Comparison of ENCODE assay signal across 18 cellular contexts in genomic region chr1:168918860-168919741, GRCh38.
A peak's percentile ranks its signal among the peaks of the same experiment; 100 is the strongest.
DNase-seq lines count a peak whose midpoint lies in the region; ATAC-seq and TF ChIP-seq lines count a peak whose summit lies in the region.
"Had no signal": no experiment of that assay in that cellular context is flagged by ENCODE, and none has a peak within 500 bp of the region (broad histone marks: within the 10 kb centered on the region; RNA-seq: fewer than 3 reads in every experiment).

No MANE protein-coding gene starts in this region.

- peaks cover 14% of the 10 kb centered on the region for H3F3A ChIP-seq in neural progenitor cell (ENCODE audit: low read depth)

- peaks cover 35% of the 10 kb centered on the region for H3K4me1 ChIP-seq in neural progenitor cell

- no peak overlapping the region for H3K27ac ChIP-seq in neural progenitor cell
- H3K27ac ChIP-seq: vagina had no signal

- peak overlapping the region; percentile 61 for H3K4me2 ChIP-seq in neural progenitor cell

- H3K4me3 ChIP-seq in neural progenitor cell, result peak overlapping the region; percentile 28
- H3K4me3 ChIP-seq: adrenal gland, GM12878, vagina had no signal

- peak; percentile 34 for ATAC-seq in activated T-helper 17 cell treated with anti-CD3 and anti-CD28 coated beads, Interleukin-2, amount 50 U/mL, for 72 hours (replicated peaks)
- no peak for ATAC-seq in GM18517 (IDR thresholded peaks at IDR 0.05; ENCODE audit: unreplicated experiment)
- ATAC-seq: activated T-cell treated with anti-CD3 and anti-CD28 coated beads, Interleukin-2, amount 50 U/mL, for 72 hours; GM12878 had no signal

- no peak overlapping the region for H3K27ac Mint-ChIP-seq in activated T-helper 17 cell treated with anti-CD3 and anti-CD28 coated beads, Interleukin-2, amount 50 U/mL, for 72 hours
- H3K27ac Mint-ChIP-seq in neural progenitor cell, result peak overlapping the region; percentile 85
- no peak overlapping the region for H3K27ac Mint-ChIP-seq in activated naive CD8-positive, alpha-beta T cell treated with anti-CD3 and anti-CD28 coated beads for 36 hours
- H3K27ac Mint-ChIP-seq: activated CD4-positive, alpha-beta T cell treated with anti-CD3 and anti-CD28 coated beads, Interleukin-2, amount 10 ng/mL, durations not matched to agents 24 days and 14 days; activated T-cell treated with anti-CD3 and anti-CD28 coated beads, Interleukin-2, amount 50 U/mL, for 72 hours; dendritic cell treated with granulocyte-macrophage colony-stimulating factor and Interleukin-4, amounts not matched to agents 40 ng/mL and 50 ng/mL, for 4 days; T-helper 1 cell treated with Interleukin-12 subunit alpha and Interleukin-12 subunit beta and Interleukin-4 antibody, amounts not matched to agents 30 μg/mL and 1 μg/mL, for 36 hours had no signal

- no peaks in the 10 kb centered on the region for H3K36me3 ChIP-seq in neural progenitor cell
- H3K36me3 ChIP-seq: adrenal gland, BE2C, vagina had no signal

- peaks cover 8% of the 10 kb centered on the region for H3K4me1 Mint-ChIP-seq in activated T-helper 17 cell treated with anti-CD3 and anti-CD28 coated beads, Interleukin-2, amount 50 U/mL, for 72 hours
- peaks cover 36% of the 10 kb centered on the region for H3K4me1 Mint-ChIP-seq in neural progenitor cell
- H3K4me1 Mint-ChIP-seq in activated naive CD8-positive, alpha-beta T cell treated with anti-CD3 and anti-CD28 coated beads for 36 hours, result peaks cover 6% of the 10 kb centered on the region

- H3K9ac ChIP-seq in neural progenitor cell, result no peak overlapping the region

- H3K4me3 Mint-ChIP-seq in activated T-helper 17 cell treated with anti-CD3 and anti-CD28 coated beads, Interleukin-2, amount 50 U/mL, for 72 hours, result no peak overlapping the region
- peak overlapping the region; percentile 42 for H3K4me3 Mint-ChIP-seq in neural progenitor cell
- no peak overlapping the region for H3K4me3 Mint-ChIP-seq in activated naive CD8-positive, alpha-beta T cell treated with anti-CD3 and anti-CD28 coated beads for 36 hours
- H3K4me3 Mint-ChIP-seq: activated CD4-positive, alpha-beta T cell treated with anti-CD3 and anti-CD28 coated beads, Interleukin-2, amount 10 ng/mL, durations not matched to agents 24 days and 14 days; activated T-cell treated with anti-CD3 and anti-CD28 coated beads, Interleukin-2, amount 50 U/mL, for 72 hours; dendritic cell treated with granulocyte-macrophage colony-stimulating factor and Interleukin-4, amounts not matched to agents 40 ng/mL and 50 ng/mL, for 4 days; T-helper 1 cell treated with Interleukin-12 subunit alpha and Interleukin-12 subunit beta and Interleukin-4 antibody, amounts not matched to agents 30 μg/mL and 1 μg/mL, for 36 hours had no signal

- H3K9me3 ChIP-seq in neural progenitor cell (ENCODE audit: low read depth), result no peaks in the 10 kb centered on the region
- H3K9me3 ChIP-seq: adrenal gland, BE2C, vagina had no signal

- H3K27me3 Mint-ChIP-seq in activated T-helper 17 cell treated with anti-CD3 and anti-CD28 coated beads, Interleukin-2, amount 50 U/mL, for 72 hours, result peaks cover 4% of the 10 kb centered on the region
- H3K27me3 Mint-ChIP-seq in neural progenitor cell (ENCODE audit: insufficient read depth, low read depth), result no peaks in the 10 kb centered on the region
- H3K27me3 Mint-ChIP-seq in activated naive CD8-positive, alpha-beta T cell treated with anti-CD3 and anti-CD28 coated beads for 36 hours, result no peaks in the 10 kb centered on the region
- H3K27me3 Mint-ChIP-seq: dendritic cell treated with granulocyte-macrophage colony-stimulating factor and Interleukin-4, amounts not matched to agents 40 ng/mL and 50 ng/mL, for 4 days had no signal

- no peaks in the 10 kb centered on the region for H3K9me3 Mint-ChIP-seq in activated T-helper 17 cell treated with anti-CD3 and anti-CD28 coated beads, Interleukin-2, amount 50 U/mL, for 72 hours
- no peaks in the 10 kb centered on the region for H3K9me3 Mint-ChIP-seq in neural progenitor cell
- no peaks in the 10 kb centered on the region for H3K9me3 Mint-ChIP-seq in activated naive CD8-positive, alpha-beta T cell treated with anti-CD3 and anti-CD28 coated beads for 36 hours
- H3K9me3 Mint-ChIP-seq: activated CD4-positive, alpha-beta T cell treated with anti-CD3 and anti-CD28 coated beads, Interleukin-2, amount 10 ng/mL, durations not matched to agents 24 days and 14 days; activated T-cell treated with anti-CD3 and anti-CD28 coated beads, Interleukin-2, amount 50 U/mL, for 72 hours; dendritic cell treated with granulocyte-macrophage colony-stimulating factor and Interleukin-4, amounts not matched to agents 40 ng/mL and 50 ng/mL, for 4 days; T-helper 1 cell treated with Interleukin-12 subunit alpha and Interleukin-12 subunit beta and Interleukin-4 antibody, amounts not matched to agents 30 μg/mL and 1 μg/mL, for 36 hours had no signal

- no peaks in the 10 kb centered on the region for H3K27me3 ChIP-seq in neural progenitor cell
- H3K27me3 ChIP-seq: adrenal gland, BE2C, vagina had no signal

- no peak overlapping the region for H2AFZ ChIP-seq in neural progenitor cell (replicated peaks)

- H4K20me1 ChIP-seq in neural progenitor cell (ENCODE audit: low read depth), result no peaks in the 10 kb centered on the region

- no peaks in the 10 kb centered on the region for H3K36me3 Mint-ChIP-seq in activated T-helper 17 cell treated with anti-CD3 and anti-CD28 coated beads, Interleukin-2, amount 50 U/mL, for 72 hours (ENCODE audit: low read depth)
- no peaks in the 10 kb centered on the region for H3K36me3 Mint-ChIP-seq in neural progenitor cell
- H3K36me3 Mint-ChIP-seq in activated naive CD8-positive, alpha-beta T cell treated with anti-CD3 and anti-CD28 coated beads for 36 hours, result peaks cover 1% of the 10 kb centered on the region

- no peaks in the 10 kb centered on the region for H3K79me2 ChIP-seq in neural progenitor cell (ENCODE audit: low read depth)

- TF ChIP-seq CTCF in neural progenitor cell (IDR thresholded peaks at IDR 0.05), result no peak

- peak; percentile 48 for DNase-seq in HT1080 (ENCODE audit: low read depth)
- DNase-seq in foreskin melanocyte, result peak; percentile 59
- DNase-seq in neural progenitor cell (ENCODE audit: low spot score), result peak; percentile 74
- DNase-seq in activated naive CD8-positive, alpha-beta T cell treated with anti-CD3 and anti-CD28 coated beads for 36 hours, result no peak
- no peak for DNase-seq in cerebellar cortex (ENCODE audit: low spot score)
- DNase-seq in stimulated activated CD8-positive, alpha-beta memory T cell treated with anti-CD3 and anti-CD28 coated beads, Interleukin-4, amount 100 ng/mL, for 48 hours, result no peak
- DNase-seq: activated CD4-positive, alpha-beta T cell treated with anti-CD3 and anti-CD28 coated beads, Interleukin-2, amount 10 ng/mL, durations not matched to agents 24 days and 14 days; activated T-cell treated with anti-CD3 and anti-CD28 coated beads, Interleukin-2, amount 50 U/mL, for 72 hours; adrenal gland; BE2C; kidney; NCI-H524 had no signal

Comparison
In these comparisons a context has a peak if more than half of its experiments do, and no peak if none do; other contexts are left out.
1. DNase-seq: peak in HT1080 (single experiment), foreskin melanocyte (single experiment) and neural progenitor cell (single experiment); none in activated naive CD8-positive, alpha-beta T cell treated with anti-CD3 and anti-CD28 coated beads for 36 hours (single experiment), cerebellar cortex (single experiment) and stimulated activated CD8-positive, alpha-beta memory T cell treated with anti-CD3 and anti-CD28 coated beads, Interleukin-4, amount 100 ng/mL, for 48 hours (single experiment).